1 cellular context compared by ENCODE assay signal in genomic region chr16:56998352-56998751, GRCh38.
TF ChIP-seq lines count a peak whose summit lies in the region.

No MANE protein-coding gene starts in this region.

TF ChIP-seq in IMR-90, 13 proteins besides CTCF, POLR2A, EP300 and RAD21 (continued from another document):
- TF ChIP-seq USF2 (IDR thresholded peaks at IDR 0.05; ENCODE audit: low read depth, low read length) (no peak), BHLHE40 (IDR thresholded peaks at IDR 0.05; ENCODE audit: low read depth, low read length) (no peak), RCOR1 (IDR thresholded peaks at IDR 0.05; ENCODE audit: insufficient replicate concordance, low read length) (no peak), MAFK (IDR thresholded peaks at IDR 0.05; ENCODE audit: low read depth, low read length) (no peak), CEBPB (IDR thresholded peaks at IDR 0.05; ENCODE audit: low read depth, low read length) (no peak), MAZ (IDR thresholded peaks at IDR 0.05; ENCODE audit: borderline replicate concordance, low read depth, low read length) (no peak), RFX5 (IDR thresholded peaks at IDR 0.05; ENCODE audit: low read depth, low read length) (no peak), NFE2L2 (IDR thresholded peaks at IDR 0.05; ENCODE audit: low read depth, low read length) (no peak), FOS (IDR thresholded peaks at IDR 0.05; ENCODE audit: low read depth, low read length) (no peak), SMC3 (IDR thresholded peaks at IDR 0.05; ENCODE audit: low read depth, low read length) (no peak), CHD1 (IDR thresholded peaks at IDR 0.05; ENCODE audit: low read depth, low read length) (no peak), ELK1 (IDR thresholded peaks at IDR 0.05; ENCODE audit: borderline replicate concordance, low read depth, low read length) (no peak)
